In the genomic region with DNA sequence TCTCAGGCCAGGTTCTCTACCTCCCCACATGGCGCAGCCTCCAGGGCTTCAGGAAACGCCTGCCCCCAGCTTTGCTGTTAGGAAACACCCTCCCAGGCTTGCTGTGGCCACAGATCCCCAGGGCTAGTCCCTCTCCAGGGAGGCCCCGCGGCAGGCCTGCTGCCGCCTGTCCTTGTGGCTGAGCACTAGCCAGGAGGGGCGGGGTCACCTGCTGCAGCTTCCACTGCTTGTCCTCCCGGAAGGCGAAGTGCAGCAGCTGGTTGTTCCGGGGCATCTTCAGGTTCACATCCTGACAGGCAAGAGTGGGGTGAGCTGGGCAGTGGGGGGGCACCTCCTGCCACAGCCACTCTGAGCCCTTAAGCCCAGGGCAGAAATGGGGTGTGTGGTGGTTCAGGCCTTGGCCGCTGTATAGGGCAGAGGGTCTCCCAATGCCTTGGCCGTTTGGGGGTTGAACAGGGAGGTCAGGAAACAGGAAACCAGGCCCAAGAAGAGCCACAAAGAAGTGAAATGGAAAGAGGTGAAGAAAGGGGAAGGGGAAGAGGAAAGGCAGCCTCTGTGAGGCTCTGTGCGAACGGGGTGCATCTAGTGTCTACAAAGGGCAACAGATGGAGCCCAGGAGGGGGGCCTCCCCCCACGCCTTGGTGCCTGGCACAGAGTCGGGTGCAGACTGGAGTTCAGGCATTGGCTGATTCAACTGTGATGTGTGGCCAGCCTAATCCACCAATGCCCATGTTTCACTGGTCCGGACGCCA, we compare ENCODE assay signal across 8 cellular contexts. TPM values are rescaled to one million over a fixed set of nuclear protein-coding genes. Genes with fewer than 3 reads are reported as not detected.
DNase-seq lines count a peak whose midpoint lies in the region; ATAC-seq and TF ChIP-seq lines count a peak whose summit lies in the region.

No MANE protein-coding gene starts in this region.

- no peaks in the 10 kb centered on the region for H3K9me3 ChIP-seq in CD8-positive, alpha-beta T cell (ENCODE audit: low read length)
- no peaks in the 10 kb centered on the region for H3K9me3 ChIP-seq in H9 (ENCODE audit: control insufficient read depth, low read depth, low read length)

- no peaks in the 10 kb centered on the region for H3K79me2 ChIP-seq in H9 (ENCODE audit: insufficient read depth, low read length)

- H2BK20ac ChIP-seq in H9 (ENCODE audit: low read depth, low read length, poor library complexity, severe bottlenecking) = no peak overlapping the region

- H4K5ac ChIP-seq in H9 (ENCODE audit: insufficient read length, low read depth, low read length) = no peak overlapping the region

- H3K4me1 ChIP-seq in CD8-positive, alpha-beta T cell (ENCODE audit: insufficient read depth, low read length) = peaks cover 14% of the 10 kb centered on the region
- no peaks in the 10 kb centered on the region for H3K4me1 ChIP-seq in H9 (ENCODE audit: insufficient read depth, low read length)

- peaks cover 11% of the 10 kb centered on the region for H3K4me1 Mint-ChIP-seq in CD8-positive, alpha-beta T cell (ENCODE audit: low read depth)
- H3K4me1 Mint-ChIP-seq in H9 = peaks cover 17 to 31% of the 10 kb centered on the region in 2 experiments
- peaks cover 9% of the 10 kb centered on the region for H3K4me1 Mint-ChIP-seq in activated T-helper 1 cell treated with anti-CD3 and anti-CD28 coated beads, Interleukin-12 subunit alpha, Interleukin-12 subunit beta, Interleukin-2, Interleukin-4 antibody, amounts not matched to agents 30 ng/mL and 10 ng/mL and 1 ng/mL, durations not matched to agents 14 hours and 24 hours and 36 hours (ENCODE audit: low read depth)

- no peak overlapping the region for H4K91ac ChIP-seq in H9 (ENCODE audit: insufficient read length, low read depth, low read length)

- no peak overlapping the region for H3K18ac ChIP-seq in H9 (ENCODE audit: insufficient read length, low read depth, low read length)

- H4K20me1 ChIP-seq in H9 (ENCODE audit: control insufficient read depth, insufficient read depth, insufficient read length) = no peaks in the 10 kb centered on the region

- no peak overlapping the region for H3K14ac ChIP-seq in H9 (ENCODE audit: insufficient read depth, low read length)

- TF ChIP-seq CTCF in CD8-positive, alpha-beta T cell (IDR thresholded peaks at IDR 0.05) = no peak
- TF ChIP-seq CTCF in H9 (conservative IDR thresholded peaks at IDR 0.05) = no peak

- H3T11ph ChIP-seq in H9 (ENCODE audit: low read length) = no peak overlapping the region

- no peak overlapping the region for H2BK12ac ChIP-seq in H9 (ENCODE audit: insufficient read length, low read depth, low read length)

- no peak for ATAC-seq in CD8-positive, alpha-beta T cell
- ATAC-seq in GM19397 (IDR thresholded peaks at IDR 0.05; ENCODE audit: unreplicated experiment) = no peak

- peaks cover 18% of the 10 kb centered on the region for H3K36me3 Mint-ChIP-seq in CD8-positive, alpha-beta T cell
- H3K36me3 Mint-ChIP-seq in H9 (ENCODE audit: insufficient read depth in 1 of 3, low read depth in 3 of 3) = peaks cover 8 to 34% (median 28%) of the 10 kb centered on the region in 3 experiments
- peaks cover 9% of the 10 kb centered on the region for H3K36me3 Mint-ChIP-seq in activated T-helper 1 cell treated with anti-CD3 and anti-CD28 coated beads, Interleukin-12 subunit alpha, Interleukin-12 subunit beta, Interleukin-2, Interleukin-4 antibody, amounts not matched to agents 30 ng/mL and 10 ng/mL and 1 ng/mL, durations not matched to agents 14 hours and 24 hours and 36 hours (ENCODE audit: low read depth)

- WGBS in H9 (ENCODE audit: extremely low coverage, insufficient read length, low lambda C conversion rate) = no CpG with 5 or more reads among the region's 17 CpGs

- no peak overlapping the region for H3K4ac ChIP-seq in H9 (ENCODE audit: low read depth, low read length)

- H2BK15ac ChIP-seq in H9 (ENCODE audit: low read depth, low read length) = no peak overlapping the region

- CTCF ChIA-PET in CD8-positive, alpha-beta T cell (lab: Charles Lee) = no interaction called here

- no peaks in the 10 kb centered on the region for H3K27me3 Mint-ChIP-seq in CD8-positive, alpha-beta T cell (ENCODE audit: low read depth)
- H3K27me3 Mint-ChIP-seq in H9 (ENCODE audit: low read depth) = no peaks in the 10 kb centered on the region; the same call in 1 of the 2 replicates
- H3K27me3 Mint-ChIP-seq in activated T-helper 1 cell treated with anti-CD3 and anti-CD28 coated beads, Interleukin-12 subunit alpha, Interleukin-12 subunit beta, Interleukin-2, Interleukin-4 antibody, amounts not matched to agents 30 ng/mL and 10 ng/mL and 1 ng/mL, durations not matched to agents 14 hours and 24 hours and 36 hours (ENCODE audit: insufficient read depth) = no peaks in the 10 kb centered on the region

- H3K23ac ChIP-seq in H9 (ENCODE audit: insufficient read length, low read depth, low read length) = no peak overlapping the region

- H3K27ac Mint-ChIP-seq in CD8-positive, alpha-beta T cell = peak overlapping the region; percentile 55
- peak overlapping the region in 1 of 3 experiments; percentile 6; a peak in 1 of 7 replicates for H3K27ac Mint-ChIP-seq in H9
- H3K27ac Mint-ChIP-seq in activated T-helper 1 cell treated with anti-CD3 and anti-CD28 coated beads, Interleukin-12 subunit alpha, Interleukin-12 subunit beta, Interleukin-2, Interleukin-4 antibody, amounts not matched to agents 30 ng/mL and 10 ng/mL and 1 ng/mL, durations not matched to agents 14 hours and 24 hours and 36 hours = peak overlapping the region; percentile 67

- intact Hi-C loops in CD8-positive, alpha-beta T cell (cut with DNase I, micrococcal nuclease) = no loop called here
- intact Hi-C loops in activated T-helper 1 cell treated with anti-CD3 and anti-CD28 coated beads, Interleukin-12 subunit alpha, Interleukin-12 subunit beta, Interleukin-2, Interleukin-4 antibody, amounts not matched to agents 30 ng/mL and 10 ng/mL and 1 ng/mL, durations not matched to agents 14 hours and 24 hours and 36 hours (cut with micrococcal nuclease) = no loop called here

- no peak overlapping the region for H2BK5ac ChIP-seq in H9 (ENCODE audit: insufficient read length, low read length)

- no peak overlapping the region for H3K9ac ChIP-seq in H9 (ENCODE audit: extremely low read depth, insufficient read length, low read length)

- no peaks in the 10 kb centered on the region for H3K9me3 Mint-ChIP-seq in CD8-positive, alpha-beta T cell
- no peaks in the 10 kb centered on the region for H3K9me3 Mint-ChIP-seq in H9
- H3K9me3 Mint-ChIP-seq in activated T-helper 1 cell treated with anti-CD3 and anti-CD28 coated beads, Interleukin-12 subunit alpha, Interleukin-12 subunit beta, Interleukin-2, Interleukin-4 antibody, amounts not matched to agents 30 ng/mL and 10 ng/mL and 1 ng/mL, durations not matched to agents 14 hours and 24 hours and 36 hours = no peaks in the 10 kb centered on the region

- no peak for DNase-seq in CD8-positive, alpha-beta T cell
- no peak for DNase-seq in H9
- DNase-seq in activated T-helper 1 cell treated with anti-CD3 and anti-CD28 coated beads, Interleukin-12 subunit alpha, Interleukin-12 subunit beta, Interleukin-2, Interleukin-4 antibody, amounts not matched to agents 30 ng/mL and 10 ng/mL and 1 ng/mL, durations not matched to agents 14 hours and 24 hours and 36 hours (ENCODE audit: low spot score) = no peak
- DNase-seq in left kidney (ENCODE audit: low read depth, low spot score) = peak; percentile 41
- DNase-seq in activated CD8-positive, alpha-beta memory T cell treated with anti-CD3 and anti-CD28 coated beads for 24 hours = no peak
- DNase-seq in ecto neural progenitor cell (ENCODE audit: low spot score) = no peak
- DNase-seq in OCI-M1 (lab: John Stamatoyannopoulos, UW) = no peak

- peak overlapping the region; percentile 41 for H3K4me3 Mint-ChIP-seq in CD8-positive, alpha-beta T cell
- peak overlapping the region; percentile 76 to 85 for H3K4me3 Mint-ChIP-seq in H9
- H3K4me3 Mint-ChIP-seq in activated T-helper 1 cell treated with anti-CD3 and anti-CD28 coated beads, Interleukin-12 subunit alpha, Interleukin-12 subunit beta, Interleukin-2, Interleukin-4 antibody, amounts not matched to agents 30 ng/mL and 10 ng/mL and 1 ng/mL, durations not matched to agents 14 hours and 24 hours and 36 hours = peak overlapping the region; percentile 68

- H4K8ac ChIP-seq in H9 (replicated peaks; ENCODE audit: insufficient read length, low read depth, low read length) = no peak overlapping the region

- H3K79me1 ChIP-seq in H9 (ENCODE audit: insufficient read depth, low read depth, low read length, poor library complexity, severe bottlenecking) = no peaks in the 10 kb centered on the region

- no peak overlapping the region for H2AK5ac ChIP-seq in H9 (ENCODE audit: insufficient read length, low read length)

- peaks cover 5% of the 10 kb centered on the region for H3K36me3 ChIP-seq in CD8-positive, alpha-beta T cell (ENCODE audit: insufficient read depth, low read length)

- H3K27ac ChIP-seq in CD8-positive, alpha-beta T cell (ENCODE audit: low read depth, low read length) = no peak overlapping the region
- no peak overlapping the region for H3K27ac ChIP-seq in H9 (ENCODE audit: insufficient read length, low read depth, low read length)

- no peak overlapping the region for H2AFZ ChIP-seq in H9 (ENCODE audit: low read length)

- H3K4me3 ChIP-seq in CD8-positive, alpha-beta T cell (ENCODE audit: low read depth, low read length) = no peak overlapping the region

- H3K4me2 ChIP-seq in H9 (ENCODE audit: insufficient read depth, insufficient read length, low read length) = no peak overlapping the region

- POLR2A ChIA-PET in CD8-positive, alpha-beta T cell (lab: Charles Lee) = no interaction called here

- H3K23me2 ChIP-seq in H9 (ENCODE audit: insufficient read length, low read depth, low read length, poor library complexity, severe bottlenecking) = peaks cover 7% of the 10 kb centered on the region

- H3K56ac ChIP-seq in H9 (ENCODE audit: insufficient read length, low read depth, low read length) = no peak overlapping the region

- no peaks in the 10 kb centered on the region for H3K27me3 ChIP-seq in CD8-positive, alpha-beta T cell (ENCODE audit: insufficient read depth, low read length)
- H3K27me3 ChIP-seq in H9 (ENCODE audit: insufficient read depth, low read length) = no peaks in the 10 kb centered on the region

- H2BK120ac ChIP-seq in H9 (ENCODE audit: low read depth, low read length, poor library complexity, severe bottlenecking) = no peak overlapping the region

RNA-seq across cellular contexts. Expression of gene ROGDI, which starts 2.0 kb away (rescaled TPM):
- 1 to 10 TPM; 7.9 to 8.6 TPM for total RNA-seq in CD8-positive, alpha-beta T cell
- total RNA-seq in H9 (2021) = 33.5 and 36.4 TPM in 2 replicates
- total RNA-seq in activated T-helper 1 cell treated with anti-CD3 and anti-CD28 coated beads, Interleukin-12 subunit alpha, Interleukin-12 subunit beta, Interleukin-2, Interleukin-4 antibody, amounts not matched to agents 30 ng/mL and 10 ng/mL and 1 ng/mL, durations not matched to agents 14 hours and 24 hours and 36 hours = 3.3 and 3.5 TPM in 2 replicates

RNA-seq across cellular contexts. Expression of gene SMIM22, which starts 5.3 kb away (rescaled TPM):
- not detected for total RNA-seq in CD8-positive, alpha-beta T cell
- not detected in 2 replicates for total RNA-seq in H9 (2021)
- total RNA-seq in activated T-helper 1 cell treated with anti-CD3 and anti-CD28 coated beads, Interleukin-12 subunit alpha, Interleukin-12 subunit beta, Interleukin-2, Interleukin-4 antibody, amounts not matched to agents 30 ng/mL and 10 ng/mL and 1 ng/mL, durations not matched to agents 14 hours and 24 hours and 36 hours = not detected in 2 replicates

RNA-seq across cellular contexts. Expression of gene SEPTIN12, which starts 12.3 kb away (rescaled TPM):
- total RNA-seq in CD8-positive, alpha-beta T cell = under 1 TPM in 1 of 2 experiments, not detected in 1; 0.72 TPM
- 0.48 TPM in 1 of 2 replicates, not detected in the other for total RNA-seq in H9 (2021)
- total RNA-seq in activated T-helper 1 cell treated with anti-CD3 and anti-CD28 coated beads, Interleukin-12 subunit alpha, Interleukin-12 subunit beta, Interleukin-2, Interleukin-4 antibody, amounts not matched to agents 30 ng/mL and 10 ng/mL and 1 ng/mL, durations not matched to agents 14 hours and 24 hours and 36 hours = not detected in 2 replicates

RNA-seq across cellular contexts. Expression of gene ZNF500, which starts 33.5 kb away (rescaled TPM):
- 10 to 100 TPM; 12.1 to 15.9 TPM for total RNA-seq in CD8-positive, alpha-beta T cell
- total RNA-seq in H9 (2021) = 15.9 and 18.3 TPM in 2 replicates
- 16.6 and 17.4 TPM in 2 replicates for total RNA-seq in activated T-helper 1 cell treated with anti-CD3 and anti-CD28 coated beads, Interleukin-12 subunit alpha, Interleukin-12 subunit beta, Interleukin-2, Interleukin-4 antibody, amounts not matched to agents 30 ng/mL and 10 ng/mL and 1 ng/mL, durations not matched to agents 14 hours and 24 hours and 36 hours

RNA-seq across cellular contexts. Expression of gene GLYR1, which starts 46.6 kb away (rescaled TPM):
- total RNA-seq in CD8-positive, alpha-beta T cell = 10 to 100 TPM; 71.8 to 76.7 TPM
- total RNA-seq in H9 (2021) = 114 TPM in 2 replicates
- total RNA-seq in activated T-helper 1 cell treated with anti-CD3 and anti-CD28 coated beads, Interleukin-12 subunit alpha, Interleukin-12 subunit beta, Interleukin-2, Interleukin-4 antibody, amounts not matched to agents 30 ng/mL and 10 ng/mL and 1 ng/mL, durations not matched to agents 14 hours and 24 hours and 36 hours = 119 and 120 TPM in 2 replicates
